7 cellular contexts compared by ENCODE assay signal in genomic region chr19:10270616-10271394, GRCh38. TPM values are rescaled to one million over a fixed set of nuclear protein-coding genes. Genes with fewer than 3 reads are reported as not detected.
A peak's percentile ranks its signal among the peaks of the same experiment; 100 is the strongest.
DNase-seq lines count a peak whose midpoint lies in the region; ATAC-seq and TF ChIP-seq lines count a peak whose summit lies in the region.

Gene ICAM1 (plus strand): TSS chr19:10271120. CDS start chr19:10271160, 40 bp downstream.

- H3K36me3 Mint-ChIP-seq in activated T-helper 17 cell treated with anti-CD3 and anti-CD28 coated beads, Interleukin-2, amount 50 U/mL, for 72 hours (ENCODE audit: low read depth), result peaks cover 60% of the 10 kb centered on the region

- H3K4me3 Mint-ChIP-seq in activated T-helper 17 cell treated with anti-CD3 and anti-CD28 coated beads, Interleukin-2, amount 50 U/mL, for 72 hours, result peak within 1 kb of the TSS; percentile 89

- H3K9me3 ChIP-seq in upper lobe of right lung, result no peaks in the 10 kb centered on the region

- H3K27me3 Mint-ChIP-seq in activated T-helper 17 cell treated with anti-CD3 and anti-CD28 coated beads, Interleukin-2, amount 50 U/mL, for 72 hours, result no peaks in the 10 kb centered on the region

- H3K27ac Mint-ChIP-seq in activated T-helper 17 cell treated with anti-CD3 and anti-CD28 coated beads, Interleukin-2, amount 50 U/mL, for 72 hours, result peak within 1 kb of the TSS; percentile 89

- peak; percentile 94 for DNase-seq in RPMI8226
- peak; percentile 69 to 71 for DNase-seq in foreskin fibroblast
- peak; percentile 13 for DNase-seq in occipital lobe (lab: John Stamatoyannopoulos, UW)
- peak; percentile 95 for DNase-seq in upper lobe of right lung

- H3K4me3 ChIP-seq in foreskin fibroblast (ENCODE audit: low read depth in 1 of 2, low read length in 2 of 2), result peak within 1 kb of the TSS; percentile 33 to 54
- peak within 1 kb of the TSS; percentile 80 for H3K4me3 ChIP-seq in upper lobe of right lung

- no peaks in the 10 kb centered on the region for H3K27me3 ChIP-seq in upper lobe of right lung

- TF ChIP-seq CTCF in foreskin fibroblast (IDR thresholded peaks at IDR 0.05; ENCODE audit: low read depth, low read length) (no peak), upper lobe of right lung (IDR thresholded peaks at IDR 0.05) (no peak)

- H3K36me3 ChIP-seq in upper lobe of right lung, result peaks cover 20% of the 10 kb centered on the region

- no peaks in the 10 kb centered on the region for H3K9me3 Mint-ChIP-seq in activated T-helper 17 cell treated with anti-CD3 and anti-CD28 coated beads, Interleukin-2, amount 50 U/mL, for 72 hours

- peak; percentile 99 for TF ChIP-seq POLR2A in GM18526 (IDR thresholded peaks at IDR 0.05; ENCODE audit: extremely low read depth, insufficient read length)

- H3K4me1 ChIP-seq in upper lobe of right lung, result peaks cover 18% of the 10 kb centered on the region

- ATAC-seq in HG03039 (IDR thresholded peaks at IDR 0.05; ENCODE audit: unreplicated experiment) (peak; percentile 38), upper lobe of right lung (peak; percentile 81)
- peak; percentile 70 for ATAC-seq in activated T-helper 17 cell treated with anti-CD3 and anti-CD28 coated beads, Interleukin-2, amount 50 U/mL, for 72 hours (replicated peaks)

- peak within 1 kb of the TSS; percentile 95 for H3K27ac ChIP-seq in upper lobe of right lung

- intact Hi-C loops in upper lobe of right lung (cut with DNase I), result no loop called here

- peaks cover 10% of the 10 kb centered on the region for H3K4me1 Mint-ChIP-seq in activated T-helper 17 cell treated with anti-CD3 and anti-CD28 coated beads, Interleukin-2, amount 50 U/mL, for 72 hours

RNA-seq across cellular contexts. Expression of gene ICAM1, which starts in this region (rescaled TPM):
- 10 to 100 TPM; 47.8 to 88.5 TPM for total RNA-seq in activated T-helper 17 cell treated with anti-CD3 and anti-CD28 coated beads, Interleukin-2, amount 50 U/mL, for 72 hours
- total RNA-seq in occipital lobe, result 1.6 TPM
- total RNA-seq in upper lobe of right lung, result 245 TPM

Comparison
In these comparisons a context has a peak if more than half of its experiments do, and no peak if none do; other contexts are left out.
1. Peak in every context shown above with its lines: DNase-seq, ATAC-seq, H3K4me3 ChIP-seq and H3K27ac ChIP-seq.
2. RNA of gene ICAM1 (total RNA-seq): 245 TPM in upper lobe of right lung (single experiment) and 47.8 to 88.5 TPM in activated T-helper 17 cell treated with anti-CD3 and anti-CD28 coated beads, Interleukin-2, amount 50 U/mL, for 72 hours; 1.6 TPM in occipital lobe (single experiment); every median in the first group is over 10 times any median in the second.
3. DNase-seq: peak in every context shown above with its lines; median percentile 95 in upper lobe of right lung; 94 in RPMI8226; 70 in foreskin fibroblast; 13 in occipital lobe.